In genomic region chr3:150105886-150106612, GRCh38 we compare ENCODE assay signal across 16 cellular contexts.
DNase-seq lines count a peak whose midpoint lies in the region; ATAC-seq and TF ChIP-seq lines count a peak whose summit lies in the region.
"Had no signal": no experiment of that assay in that cellular context is flagged by ENCODE, and none has a peak within 500 bp of the region (broad histone marks: within the 10 kb centered on the region; RNA-seq: fewer than 3 reads in every experiment).

No MANE protein-coding gene starts in this region.

- peaks cover 35% of the 10 kb centered on the region for H3K4me1 Mint-ChIP-seq in brain
- H3K4me1 Mint-ChIP-seq: activated naive CD8-positive, alpha-beta T cell treated with anti-CD3 and anti-CD28 coated beads, Interleukin-2, amount 10 ng/mL, durations not matched to agents 7 days and 5 days had no signal

- no peak overlapping the region for H4K91ac ChIP-seq in neuronal stem cell (ENCODE audit: low read depth, low read length, poor library complexity)

- peaks cover 5% of the 10 kb centered on the region for H3K27me3 Mint-ChIP-seq in brain

- H3K27me3 ChIP-seq in neuronal stem cell (ENCODE audit: control insufficient read depth in 3 of 3, insufficient read depth in 3 of 3, low read depth in 1 of 3, low read length in 3 of 3) (no peaks in the 10 kb centered on the region), foreskin keratinocyte (no peaks in the 10 kb centered on the region)
- H3K27me3 ChIP-seq: BE2C, left lung, stomach had no signal

- H3K4me1 ChIP-seq in neuronal stem cell (ENCODE audit: control insufficient read depth in 2 of 2, insufficient read depth in 1 of 2, low read depth in 1 of 2, low read length in 2 of 2) (peaks cover 16 to 31% of the 10 kb centered on the region in 2 donors), foreskin keratinocyte (peaks cover 6% of the 10 kb centered on the region)
- H3K4me1 ChIP-seq: HAP-1, left lung had no signal

- no peak overlapping the region for H2AK5ac ChIP-seq in neuronal stem cell (ENCODE audit: low read depth, low read length)

- peak overlapping the region; percentile 67 for H2AFZ ChIP-seq in neuronal stem cell (ENCODE audit: low read length)

- no peak overlapping the region for H4K8ac ChIP-seq in neuronal stem cell (ENCODE audit: low read depth, low read length)

- H3K79me1 ChIP-seq in neuronal stem cell (ENCODE audit: low read depth, low read length): no peaks in the 10 kb centered on the region

- no peak overlapping the region for H2BK5ac ChIP-seq in neuronal stem cell (ENCODE audit: low read length)

- H3K27ac ChIP-seq in neuronal stem cell (replicated peaks; ENCODE audit: low read length) (no peak overlapping the region), foreskin keratinocyte (no peak overlapping the region)
- H3K27ac ChIP-seq: left lung, stomach had no signal

- H2BK120ac ChIP-seq in neuronal stem cell (ENCODE audit: low read depth, low read length): no peak overlapping the region

- H3K18ac ChIP-seq in neuronal stem cell (ENCODE audit: low read length): no peak overlapping the region

- H3K14ac ChIP-seq in neuronal stem cell (ENCODE audit: low read length): no peak overlapping the region

- H2BK15ac ChIP-seq in neuronal stem cell (ENCODE audit: low read length): no peak overlapping the region

- peaks cover under 1 to 17% (median 4%) of the 10 kb centered on the region in 5 experiments for H3K9me3 Mint-ChIP-seq in brain

- no CpG with 5 or more reads among the region's 7 CpGs for WGBS in neuronal stem cell (ENCODE audit: extremely low coverage in 2 of 2, insufficient read length in 2 of 2, insufficient replicate concordance in 1 of 2), 2 donors

- no peaks in the 10 kb centered on the region for H3K36me3 ChIP-seq in neuronal stem cell (replicated peaks in 1 of 2; ENCODE audit: control insufficient read depth in 2 of 2, insufficient read depth in 2 of 2, low read length in 2 of 2)
- H3K36me3 ChIP-seq: BE2C, HAP-1, left lung, stomach had no signal

- H3K23ac ChIP-seq in neuronal stem cell (ENCODE audit: low read depth, low read length, poor library complexity): no peak overlapping the region

- no peak overlapping the region for H2BK12ac ChIP-seq in neuronal stem cell (ENCODE audit: low read length)

- H3K27ac Mint-ChIP-seq in brain: peak overlapping the region in 4 of 5 experiments; percentile 51 to 90 (median 88)
- H3K27ac Mint-ChIP-seq: activated naive CD8-positive, alpha-beta T cell treated with anti-CD3 and anti-CD28 coated beads, Interleukin-2, amount 10 ng/mL, durations not matched to agents 7 days and 5 days; activated T-cell treated with anti-CD3 and anti-CD28 coated beads, Interleukin-2, amount 50 U/mL, for 24 hours had no signal

- H3K9me3 ChIP-seq in neuronal stem cell (replicated peaks in 1 of 2; ENCODE audit: control insufficient read depth in 2 of 2, insufficient read depth in 1 of 2, low read depth in 1 of 2, low read length in 2 of 2): no peaks in the 10 kb centered on the region
- H3K9me3 ChIP-seq: BE2C, HAP-1 had no signal

- DNase-seq in Daoy (ENCODE audit: low read depth) (peak; percentile 50), Kasumi-1 (lab: John Stamatoyannopoulos, UW) (peak; percentile 17 to 22), neuronal stem cell (ENCODE audit: low spot score) (no peak), foreskin keratinocyte (no peak), KG1 (lab: John Stamatoyannopoulos, UW) (no peak)
- DNase-seq in activated CD4-positive, CD25-positive, alpha-beta regulatory T cell treated with anti-CD3 and anti-CD28 coated beads, Interleukin-2, amount 50 U/mL, for 72 hours: no peak
- DNase-seq: activated naive CD8-positive, alpha-beta T cell treated with anti-CD3 and anti-CD28 coated beads, Interleukin-2, amount 10 ng/mL, durations not matched to agents 7 days and 5 days; activated T-cell treated with anti-CD3 and anti-CD28 coated beads, Interleukin-2, amount 50 U/mL, for 24 hours; BE2C; left lung; NK-92 treated with Interleukin-12 subunit alpha and Interleukin-12 subunit beta, amount 100 ng/mL, for 24 hours; Right ventricle myocardium superior; stomach had no signal

- no peak overlapping the region for H3K4me2 ChIP-seq in neuronal stem cell (ENCODE audit: insufficient read depth, low read length, poor library complexity, severe bottlenecking)

- ATAC-seq in GM18873 (IDR thresholded peaks at IDR 0.05; ENCODE audit: low FRiP score, unreplicated experiment) (no peak), foreskin keratinocyte (no peak)

- no peak overlapping the region for H3K4me3 ChIP-seq in neuronal stem cell (ENCODE audit: low read length in 2 of 2)
- H3K4me3 ChIP-seq: HAP-1, left lung, stomach had no signal

- H3K36me3 Mint-ChIP-seq in brain: peaks cover 4% of the 10 kb centered on the region
- H3K36me3 Mint-ChIP-seq: activated naive CD8-positive, alpha-beta T cell treated with anti-CD3 and anti-CD28 coated beads, Interleukin-2, amount 10 ng/mL, durations not matched to agents 7 days and 5 days had no signal

- H3K4me3 Mint-ChIP-seq in brain: no peak overlapping the region
- H3K4me3 Mint-ChIP-seq: activated naive CD8-positive, alpha-beta T cell treated with anti-CD3 and anti-CD28 coated beads, Interleukin-2, amount 10 ng/mL, durations not matched to agents 7 days and 5 days; activated T-cell treated with anti-CD3 and anti-CD28 coated beads, Interleukin-2, amount 50 U/mL, for 24 hours had no signal

- no peak for TF ChIP-seq CTCF in brain (conservative IDR thresholded peaks at IDR 0.05)
- TF ChIP-seq CTCF in foreskin keratinocyte (conservative IDR thresholded peaks at IDR 0.05): no peak

- H3K4ac ChIP-seq in neuronal stem cell (ENCODE audit: low read length): no peak overlapping the region

- no peak overlapping the region for H3K9ac ChIP-seq in neuronal stem cell (ENCODE audit: low read depth, low read length, poor library complexity)

Comparison
In these comparisons a context has a peak if more than half of its experiments do, and no peak if none do; other contexts are left out.
1. DNase-seq: peak in Daoy (single experiment) and Kasumi-1 (2 of 2); none in neuronal stem cell (single experiment), foreskin keratinocyte (0 of 2), KG1 (single experiment) and activated CD4-positive, CD25-positive, alpha-beta regulatory T cell treated with anti-CD3 and anti-CD28 coated beads, Interleukin-2, amount 50 U/mL, for 72 hours (single experiment).